Comparison of ENCODE assay signal across 23 cellular contexts in genomic region chr9:133733074-133733408, GRCh38. TPM values are rescaled to one million over a fixed set of nuclear protein-coding genes. Genes with fewer than 3 reads are reported as not detected.
A peak's percentile ranks its signal among the peaks of the same experiment; 100 is the strongest.
DNase-seq lines count a peak whose midpoint lies in the region; ATAC-seq and TF ChIP-seq lines count a peak whose summit lies in the region.
"Had no signal": no experiment of that assay in that cellular context is flagged by ENCODE, and none has a peak within 500 bp of the region (broad histone marks: within the 10 kb centered on the region; RNA-seq: fewer than 3 reads in every experiment).

No MANE protein-coding gene starts in this region.

- no peak overlapping the region for H3K27ac ChIP-seq in RWPE2 (ENCODE audit: poor library complexity, severe bottlenecking)
- no peak overlapping the region for H3K27ac ChIP-seq in stomach
- H3K27ac ChIP-seq: upper lobe of right lung had no signal

- no peaks in the 10 kb centered on the region for H3K9me3 Mint-ChIP-seq in activated CD8-positive, alpha-beta memory T cell treated with anti-CD3 and anti-CD28 coated beads, Interleukin-2, amount 10 ng/mL, durations not matched to agents 7 days and 5 days (ENCODE audit: low read depth)
- H3K9me3 Mint-ChIP-seq: CD4-positive, CD25-positive, alpha-beta regulatory T cell; effector memory CD8-positive, alpha-beta T cell; GM23338; naive thymus-derived CD8-positive, alpha-beta T cell had no signal

- TF ChIP-seq CTCF in RWPE2 (IDR thresholded peaks at IDR 0.05; ENCODE audit: poor library complexity, severe bottlenecking) = no peak
- no peak for TF ChIP-seq CTCF in stomach (IDR thresholded peaks at IDR 0.05)

- intact Hi-C loops in stomach (cut with DNase I; ENCODE audit: low total_unique reads) = no loop called here

- H3K4me3 ChIP-seq in RWPE2 (ENCODE audit: severe bottlenecking) (no peak overlapping the region), stomach (no peak overlapping the region)
- H3K4me3 ChIP-seq: GM23338, upper lobe of right lung had no signal

- TF ChIP-seq POLR2A in stomach (IDR thresholded peaks at IDR 0.05) = no peak

- H3K4me1 ChIP-seq in RWPE2 (ENCODE audit: insufficient read depth, poor library complexity, severe bottlenecking) (no peaks in the 10 kb centered on the region), stomach (peaks cover 6 to 14% (median 13%) of the 10 kb centered on the region in 4 donors)

- WGBS in stomach, 5 donors = 72 to 77% (median 74%) methylated on average over 4 of the region's 4 CpGs; no CpG with 5 or more reads in 1 of the 5 donors

- no peaks in the 10 kb centered on the region for H3K36me3 ChIP-seq in RWPE2 (ENCODE audit: low read depth)
- no peaks in the 10 kb centered on the region for H3K36me3 ChIP-seq in stomach
- H3K36me3 ChIP-seq: upper lobe of right lung had no signal

- H3K27me3 ChIP-seq in RWPE2 (ENCODE audit: insufficient read depth, poor library complexity, severe bottlenecking) (no peaks in the 10 kb centered on the region), stomach (peaks cover 0 to 4% (median 0%) of the 10 kb centered on the region in 3 donors)
- H3K27me3 ChIP-seq: upper lobe of right lung had no signal

- ATAC-seq in activated CD8-positive, alpha-beta memory T cell treated with anti-CD3 and anti-CD28 coated beads, Interleukin-2, amount 10 ng/mL, durations not matched to agents 7 days and 5 days = no peak
- ATAC-seq in RWPE2 (ENCODE audit: low read depth) (no peak), HG03025 (IDR thresholded peaks at IDR 0.05; ENCODE audit: low FRiP score, unreplicated experiment) (no peak)
- ATAC-seq: GM23338, upper lobe of right lung had no signal

- H3K4me3 Mint-ChIP-seq in activated CD8-positive, alpha-beta memory T cell treated with anti-CD3 and anti-CD28 coated beads, Interleukin-2, amount 10 ng/mL, durations not matched to agents 7 days and 5 days = no peak overlapping the region
- H3K4me3 Mint-ChIP-seq: CD4-positive, CD25-positive, alpha-beta regulatory T cell; effector memory CD8-positive, alpha-beta T cell; GM23338; naive thymus-derived CD8-positive, alpha-beta T cell had no signal

- H3K4me1 Mint-ChIP-seq in activated CD8-positive, alpha-beta memory T cell treated with anti-CD3 and anti-CD28 coated beads, Interleukin-2, amount 10 ng/mL, durations not matched to agents 7 days and 5 days = no peaks in the 10 kb centered on the region

- DNase-seq in activated CD8-positive, alpha-beta memory T cell treated with anti-CD3 and anti-CD28 coated beads, Interleukin-2, amount 50 U/mL, for 48 hours = peak; percentile 42
- DNase-seq in activated CD8-positive, alpha-beta memory T cell treated with anti-CD3 and anti-CD28 coated beads, Interleukin-2, amount 10 ng/mL, durations not matched to agents 7 days and 5 days = no peak
- DNase-seq in RWPE2 (ENCODE audit: low spot score) (peak; percentile 41), islet precursor cell (peak; percentile 52), stomach (peak; percentile 21), nucleus accumbens (lab: John Stamatoyannopoulos, UW) (no peak)
- DNase-seq in stimulated activated CD4-positive, alpha-beta T cell treated with anti-CD3 and anti-CD28 coated beads, Interleukin-2, amount 100 ng/mL, for 48 hours = no peak
- DNase-seq: activated CD4-positive, alpha-beta T cell treated with anti-CD3 and anti-CD28 coated beads for 4 hours; activated gamma-delta T cell; caudate nucleus; CD4-positive, CD25-positive, alpha-beta regulatory T cell; effector memory CD8-positive, alpha-beta T cell; Kasumi-1; midbrain; NCI-H1436; NCI-H2107; SIG-M5; stimulated activated CD4-positive, alpha-beta T cell treated with anti-CD3 and anti-CD28 coated beads, Interleukin-4, amount 100 ng/mL, for 4 hours; T-helper 9 cell had no signal

- no peak for TF ChIP-seq EP300 in stomach (IDR thresholded peaks at IDR 0.05)

- H3K36me3 Mint-ChIP-seq in activated CD8-positive, alpha-beta memory T cell treated with anti-CD3 and anti-CD28 coated beads, Interleukin-2, amount 10 ng/mL, durations not matched to agents 7 days and 5 days = no peaks in the 10 kb centered on the region
- H3K36me3 Mint-ChIP-seq: CD4-positive, CD25-positive, alpha-beta regulatory T cell; naive thymus-derived CD8-positive, alpha-beta T cell had no signal

- no peaks in the 10 kb centered on the region for H3K27me3 Mint-ChIP-seq in activated CD8-positive, alpha-beta memory T cell treated with anti-CD3 and anti-CD28 coated beads, Interleukin-2, amount 10 ng/mL, durations not matched to agents 7 days and 5 days
- H3K27me3 Mint-ChIP-seq: effector memory CD8-positive, alpha-beta T cell had no signal

- H3K9me3 ChIP-seq in RWPE2 (ENCODE audit: severe bottlenecking) (no peaks in the 10 kb centered on the region), stomach (no peaks in the 10 kb centered on the region)
- H3K9me3 ChIP-seq: upper lobe of right lung had no signal

- CTCF ChIA-PET in activated CD8-positive, alpha-beta memory T cell treated with anti-CD3 and anti-CD28 coated beads, Interleukin-2, amount 10 ng/mL, durations not matched to agents 7 days and 5 days (lab: Charles Lee) = interaction anchor here (1.0 kb wide), 1 partner anchor 9 kb away, joined by 3 read pairs; no protein-coding TSS in a partner anchor

- no peak overlapping the region for H3K27ac Mint-ChIP-seq in activated CD8-positive, alpha-beta memory T cell treated with anti-CD3 and anti-CD28 coated beads, Interleukin-2, amount 10 ng/mL, durations not matched to agents 7 days and 5 days
- H3K27ac Mint-ChIP-seq: CD4-positive, CD25-positive, alpha-beta regulatory T cell; effector memory CD8-positive, alpha-beta T cell; GM23338; naive thymus-derived CD8-positive, alpha-beta T cell had no signal

RNA-seq across cellular contexts. Expression of gene SARDH, which starts 5.1 kb away (rescaled TPM):
- total RNA-seq in activated CD8-positive, alpha-beta memory T cell treated with anti-CD3 and anti-CD28 coated beads, Interleukin-2, amount 10 ng/mL, durations not matched to agents 7 days and 5 days = under 1 TPM; 0.38 to 0.56 TPM
- total RNA-seq in stomach = 10 to 100 TPM in 1 of 5 donors, 1 to 10 TPM in 3, not detected in 1; 2.3 to 15.2 (median 3.9) TPM
- 1 to 10 TPM in 1 of 3 donors, under 1 TPM in 2; 0.76 to 2.6 (median 0.93) TPM for polyA plus RNA-seq in stomach

Comparison
In these comparisons a context has a peak if more than half of its experiments do, and no peak if none do; other contexts are left out.
1. DNase-seq: peak in activated CD8-positive, alpha-beta memory T cell treated with anti-CD3 and anti-CD28 coated beads, Interleukin-2, amount 50 U/mL, for 48 hours (single experiment), RWPE2 (single experiment), islet precursor cell (single experiment) and stomach (single experiment); none in activated CD8-positive, alpha-beta memory T cell treated with anti-CD3 and anti-CD28 coated beads, Interleukin-2, amount 10 ng/mL, durations not matched to agents 7 days and 5 days (single experiment), nucleus accumbens (0 of 56) and stimulated activated CD4-positive, alpha-beta T cell treated with anti-CD3 and anti-CD28 coated beads, Interleukin-2, amount 100 ng/mL, for 48 hours (0 of 2).